ENCODE assay signal across 8 cellular contexts in the genomic region with DNA sequence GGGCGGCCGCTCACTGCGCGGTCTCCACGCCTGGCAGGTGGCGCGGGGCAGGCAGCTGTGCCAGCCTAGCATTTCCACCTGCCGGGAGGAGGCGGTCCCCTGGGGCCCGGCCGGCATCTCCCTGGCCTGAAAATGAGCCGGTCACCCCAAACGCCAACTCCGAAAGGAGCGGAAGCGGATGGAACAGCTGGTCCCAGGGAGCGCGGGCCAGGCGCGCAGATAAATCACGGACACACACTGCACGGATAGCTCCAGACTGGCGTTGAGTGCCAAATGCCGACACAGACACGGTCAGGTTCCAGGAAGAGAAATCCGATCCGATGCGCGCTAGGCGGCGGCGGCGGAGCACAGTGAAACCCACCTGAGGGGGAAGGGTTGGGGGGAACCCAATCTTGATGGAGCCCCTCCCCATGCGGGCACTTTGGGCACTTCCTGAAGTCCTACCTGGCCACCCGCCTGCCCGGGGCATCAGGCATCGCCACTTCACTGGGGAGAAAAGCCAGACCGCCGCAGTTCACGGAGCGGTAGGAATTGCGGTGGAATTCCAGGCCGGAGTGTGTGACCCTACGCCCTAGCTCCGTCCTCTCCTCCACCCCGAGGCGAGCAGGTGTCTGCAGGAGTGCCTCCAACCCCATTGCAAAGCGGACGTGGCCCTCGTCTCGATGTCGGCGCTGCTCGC. TPM values are rescaled to one million over a fixed set of nuclear protein-coding genes. Genes with fewer than 3 reads are reported as not detected.
A peak's percentile ranks its signal among the peaks of the same experiment; 100 is the strongest.
DNase-seq lines count a peak whose midpoint lies in the region; ATAC-seq, FAIRE-seq and TF ChIP-seq lines count a peak whose summit lies in the region.

No MANE protein-coding gene starts in this region.

- POLR2A ChIA-PET in H1 (lab: Charles Lee; ENCODE audit: partially characterized antibody): interaction anchor here (0.6 to 1.1 kb wide), 4 partner anchors 9 to 88 kb away, joined by 3 to 5 read pairs (median 3); a partner anchor contains a TSS

- H3K27me3 ChIP-seq in H1 (replicated peaks in 1 of 4; ENCODE audit: control insufficient read depth in 3 of 4, extremely low read depth in 1 of 4, insufficient read depth in 3 of 4, low read length in 3 of 4): peaks cover 30 to 52% (median 45%) of the 10 kb centered on the region in 4 experiments
- H3K27me3 ChIP-seq in mucosa of stomach (ENCODE audit: control insufficient read depth, insufficient read depth, low read length): peaks cover 50% of the 10 kb centered on the region

- 3% methylated on average over 42 of the region's 54 CpGs; no CpG with 5 or more reads in 1 of the 2 experiments for WGBS in H1 (ENCODE audit: extremely low coverage in 1 of 2, insufficient coverage in 1 of 2, insufficient read length in 1 of 2, insufficient replicate concordance in 2 of 2, low coverage in 1 of 2, low lambda C conversion rate in 2 of 2, missing lambda C conversion rate in 1 of 2), 2 experiments

- no peak overlapping the region; the same call in 1 of the 2 replicates for H3K18ac ChIP-seq in H1 (ENCODE audit: extremely low read depth, low read length)

- CTCF ChIA-PET in H1 (lab: Charles Lee; ENCODE audit: partially characterized antibody): interaction anchor here (1.0 to 1.5 kb wide), 6 partner anchors 9 to 121 kb away, joined by 3 to 5 read pairs (median 4); a partner anchor contains a TSS

- no peak for FAIRE-seq in H1 (lab: Jason Lieb, UNC)

- no peak overlapping the region for H2BK5ac ChIP-seq in H1 (ENCODE audit: low read depth, low read length)

- H3K56ac ChIP-seq in H1 (replicated peaks; ENCODE audit: insufficient read length, low read depth, low read length): no peak overlapping the region

- peaks cover 0 to 1% of the 10 kb centered on the region in 2 experiments for H4K20me1 ChIP-seq in H1 (replicated peaks in 1 of 2; ENCODE audit: control insufficient read depth in 1 of 2, insufficient read depth in 2 of 2, low read length in 2 of 2)

- no peak overlapping the region for H3K14ac ChIP-seq in H1 (ENCODE audit: insufficient read length)

- in situ Hi-C loops in ACHN (cut with HindIII; ENCODE audit: low pct_ligation_motif_present, low pct_unique_long_range_greater_than_20kb, low sequenced_read_pairs): no loop called here

- TF ChIP-seq CTCF in H1 (IDR thresholded peaks at IDR 0.05; ENCODE audit: control extremely low read depth in 1 of 3, insufficient read depth in 1 of 3, low read depth in 1 of 3, low read length in 3 of 3): no peak

- H3K4me3 ChIP-seq in H1 (ENCODE audit: extremely low read depth in 1 of 4, insufficient read depth in 2 of 4, low read depth in 3 of 4, low read length in 4 of 4) (peak overlapping the region; percentile 59 to 71 (median 66)), mucosa of stomach (ENCODE audit: low read length) (no peak overlapping the region)

- no peak for ATAC-seq in HG03378 (IDR thresholded peaks at IDR 0.05; ENCODE audit: unreplicated experiment)

- H3K36me3 ChIP-seq in H1 (ENCODE audit: control insufficient read depth in 2 of 4, insufficient read depth in 4 of 4, low read length in 3 of 4) (no peaks in the 10 kb centered on the region), mucosa of stomach (ENCODE audit: control insufficient read depth, insufficient read depth, low read length) (no peaks in the 10 kb centered on the region)

- no peak overlapping the region for H3K4ac ChIP-seq in H1 (replicated peaks; ENCODE audit: insufficient read length, low read depth, low read length)

- no peak for TF ChIP-seq RAD21 in H1 (IDR thresholded peaks at IDR 0.05 in 1 of 2, conservative IDR thresholded peaks at IDR 0.05 in 1 of 2; ENCODE audit: low read depth in 2 of 2, low read length in 2 of 2)

- H2BK15ac ChIP-seq in H1 (ENCODE audit: low read length): no peak overlapping the region

- no peak overlapping the region for H2BK120ac ChIP-seq in H1 (replicated peaks; ENCODE audit: low read depth, low read length)

- no peak for TF ChIP-seq EP300 in H1 (IDR thresholded peaks at IDR 0.05; ENCODE audit: borderline replicate concordance in 1 of 2, low read depth in 2 of 2, low read length in 2 of 2)

- no peaks in the 10 kb centered on the region for H3K79me1 ChIP-seq in H1 (ENCODE audit: low read depth, low read length)

- no peaks in the 10 kb centered on the region for H3K9me3 ChIP-seq in H1 (ENCODE audit: insufficient read depth in 2 of 2, low read depth in 1 of 2, low read length in 1 of 2)
- no peaks in the 10 kb centered on the region for H3K9me3 ChIP-seq in mucosa of stomach (ENCODE audit: control insufficient read depth, low read length)

- H3K23ac ChIP-seq in H1 (ENCODE audit: insufficient read length): no peak overlapping the region

- H4K5ac ChIP-seq in H1 (ENCODE audit: insufficient read length, low read depth, low read length): no peak overlapping the region

- H3K9ac ChIP-seq in H1 (replicated peaks in 1 of 4; ENCODE audit: extremely low read depth in 1 of 4, low read depth in 3 of 4, low read length in 3 of 4) (no peak overlapping the region), mucosa of stomach (ENCODE audit: low read length) (peak overlapping the region; percentile 17)

- H2AFZ ChIP-seq in H1 (ENCODE audit: low read length): peak overlapping the region; percentile 28; the same call in 1 of the 2 replicates

- no peak overlapping the region for H2AK5ac ChIP-seq in H1 (ENCODE audit: low read depth, low read length)

- TF ChIP-seq POLR2A in H1 (IDR thresholded peaks at IDR 0.05; ENCODE audit: control extremely low read depth in 1 of 2, low read depth in 2 of 2, low read length in 2 of 2): no peak

- 0 out of 2 replicates have a peak overlapping the region, but pooled peaks have one; percentile 50 for H2BK12ac ChIP-seq in H1 (ENCODE audit: low read depth, low read length)

- peaks cover 19% of the 10 kb centered on the region for H3K23me2 ChIP-seq in H1 (ENCODE audit: low read depth, low read length)

- H4K8ac ChIP-seq in H1 (ENCODE audit: extremely low read depth, insufficient read depth, low read length): no peak overlapping the region

- H3K4me2 ChIP-seq in H1 (ENCODE audit: insufficient read depth in 1 of 2, low read depth in 2 of 2, low read length in 2 of 2): peak overlapping the region; percentile 94 to 96

- H2BK20ac ChIP-seq in H1 (ENCODE audit: low read length): no peak overlapping the region

- H3K79me2 ChIP-seq in H1 (ENCODE audit: control insufficient read depth in 1 of 2, insufficient read depth in 2 of 2, low read length in 2 of 2): no peaks in the 10 kb centered on the region

- no peak overlapping the region for H4K91ac ChIP-seq in H1 (replicated peaks; ENCODE audit: insufficient read length, low read length)

- DNase-seq in ACHN (peak; percentile 30), NCI-H2107 (lab: John Stamatoyannopoulos, UW) (peak; percentile 61), H1 (ENCODE audit: low read depth in 1 of 2, low spot score in 2 of 2) (no peak), dedifferentiated amniotic fluid mesenchymal stem cell (ENCODE audit: extremely low spot score) (no peak), SW 1271 (lab: John Stamatoyannopoulos, UW) (no peak), OCI-M1 (lab: John Stamatoyannopoulos, UW) (no peak)

- no peak overlapping the region for H3K27ac ChIP-seq in H1 (ENCODE audit: low read depth, low read length)

- H3K4me1 ChIP-seq in H1 (replicated peaks in 1 of 4; ENCODE audit: control insufficient read depth in 3 of 4, insufficient read depth in 4 of 4, low read length in 3 of 4): peaks cover 0 to 5% (median 3%) of the 10 kb centered on the region in 4 experiments; a peak in 1 of 7 replicates
- peaks cover 12% of the 10 kb centered on the region for H3K4me1 ChIP-seq in mucosa of stomach (ENCODE audit: control insufficient read depth, insufficient read depth, low read length)

TF ChIP-seq in H1, 55 proteins besides CTCF, POLR2A, EP300 and RAD21:
- peak; percentile 37 for TF ChIP-seq ASH2L (IDR thresholded peaks at IDR 0.05; ENCODE audit: low read length)
- TF ChIP-seq, protein P1, sequence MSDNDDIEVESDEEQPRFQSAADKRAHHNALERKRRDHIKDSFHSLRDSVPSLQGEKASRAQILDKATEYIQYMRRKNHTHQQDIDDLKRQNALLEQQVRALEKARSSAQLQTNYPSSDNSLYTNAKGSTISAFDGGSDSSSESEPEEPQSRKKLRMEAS (IDR thresholded peaks at IDR 0.05): peak; percentile 76
- peak; percentile 83 for TF ChIP-seq EZH2 (IDR thresholded peaks at IDR 0.05; ENCODE audit: low read depth, low read length, severe bottlenecking)
- TF ChIP-seq JUN (IDR thresholded peaks at IDR 0.05; ENCODE audit: low read depth, low read length): no peak
- TF ChIP-seq, protein P2, sequence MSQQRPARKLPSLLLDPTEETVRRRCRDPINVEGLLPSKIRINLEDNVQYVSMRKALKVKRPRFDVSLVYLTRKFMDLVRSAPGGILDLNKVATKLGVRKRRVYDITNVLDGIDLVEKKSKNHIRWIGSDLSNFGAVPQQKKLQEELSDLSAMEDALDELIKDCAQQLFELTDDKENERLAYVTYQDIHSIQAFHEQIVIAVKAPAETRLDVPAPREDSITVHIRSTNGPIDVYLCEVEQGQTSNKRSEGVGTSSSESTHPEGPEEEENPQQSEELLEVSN (IDR thresholded peaks at IDR 0.05): peak; percentile 56; the same call in 1 of the 2 replicates
- no peak for TF ChIP-seq BCL11A (IDR thresholded peaks at IDR 0.05; ENCODE audit: low read depth in 2 of 2, low read length in 2 of 2)
- TF ChIP-seq TEAD4 (IDR thresholded peaks at IDR 0.05; ENCODE audit: low read depth, low read length): peak; percentile 80
- peak in 1 of 2 experiments; percentile 48; a peak in 1 of 4 replicates for TF ChIP-seq SIN3A (conservative IDR thresholded peaks at IDR 0.05 in 1 of 2, IDR thresholded peaks at IDR 0.05 in 1 of 2; ENCODE audit: low read depth in 1 of 2, low read length in 2 of 2)
- TF ChIP-seq BACH1 (IDR thresholded peaks at IDR 0.05; ENCODE audit: low read length): no peak
- TF ChIP-seq RBBP5 (IDR thresholded peaks at IDR 0.05; ENCODE audit: borderline replicate concordance, low read depth, low read length): no peak
- TF ChIP-seq HDAC6 (IDR thresholded peaks at IDR 0.05; ENCODE audit: low read depth, low read length): no peak
- TF ChIP-seq SP1 (IDR thresholded peaks at IDR 0.05; ENCODE audit: low read depth, low read length): no peak
- TF ChIP-seq ZNF274 (IDR thresholded peaks at IDR 0.05; ENCODE audit: borderline replicate concordance, extremely low read depth, low read length): no peak
- peak; percentile 85 for TF ChIP-seq SUZ12 (IDR thresholded peaks at IDR 0.05; ENCODE audit: low read length)

RNA-seq across cellular contexts. Expression of a gene that starts 0.6 kb away (rescaled TPM):
- total RNA-seq in H1 (2021; fragmentation: NEBNext Ultra II Directional; extraction: Animal tissue kit (Norgen Biotek cat#: 25700)): 0.48 and 0.67 TPM in 2 replicates
- polyA plus RNA-seq in H1 (2011; rRNA removed): 0.24 and 0.42 TPM in 2 replicates
- polyA plus RNA-seq in H1 (2011; cell fraction: cytosol; rRNA removed): 0.54 TPM
- 0.97 TPM for polyA plus RNA-seq in H1 (2011; cell fraction: nucleus; rRNA removed)
- polyA plus RNA-seq in H1 (2012, experiment 1 of 2): 0.60 to 0.72 TPM (median 0.70 TPM) in 4 replicates
- polyA plus RNA-seq in H1 (2012, experiment 2 of 2): 0.30 TPM
- 0.41 TPM for polyA plus RNA-seq in H1 (2013, experiment 1 of 2)
- 0.42 TPM for polyA plus RNA-seq in H1 (2013, experiment 2 of 2)
- 0.29 and 0.54 TPM in 2 replicates for polyA minus RNA-seq in H1 (2011; rRNA and poly(A)+ RNA removed)
- not detected for polyA minus RNA-seq in H1 (2011; cell fraction: cytosol; rRNA and poly(A)+ RNA removed)
- 1.00 TPM for polyA minus RNA-seq in H1 (2011; cell fraction: nucleus; rRNA and poly(A)+ RNA removed)

Comparison
In these comparisons a context has a peak if more than half of its experiments do, and no peak if none do; other contexts are left out.
1. DNase-seq: peak in ACHN (single experiment) and NCI-H2107 (single experiment); none in H1 (0 of 2), dedifferentiated amniotic fluid mesenchymal stem cell (single experiment), SW 1271 (0 of 2) and OCI-M1 (single experiment).